In the genomic region with DNA sequence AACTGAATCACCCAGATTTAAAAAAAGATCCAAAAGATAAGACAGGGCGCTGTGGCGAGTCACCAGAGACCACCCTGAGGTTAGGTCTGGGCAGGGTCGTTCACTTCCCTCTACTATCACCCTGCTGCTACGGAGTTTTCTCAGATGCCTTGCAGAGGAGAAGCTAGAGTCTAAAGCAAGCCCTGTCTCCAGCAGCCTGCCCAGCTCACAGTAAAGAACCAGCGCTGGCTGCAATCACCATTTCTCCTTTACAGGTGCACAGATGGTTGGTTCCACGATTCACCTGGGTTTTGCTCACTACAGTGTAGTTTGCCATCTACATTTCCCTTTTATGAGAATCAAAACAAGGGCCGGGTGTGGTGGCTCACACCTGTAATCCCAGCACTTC, we compare ENCODE assay signal across 29 cellular contexts.
"Had no signal": no experiment of that assay in that cellular context is flagged by ENCODE, and none has a peak within 500 bp of the region (broad histone marks: within the 10 kb centered on the region; RNA-seq: fewer than 3 reads in every experiment).

No MANE protein-coding gene starts in this region.

- H3K4me1 Mint-ChIP-seq: mesothelial cell of epicardium, naive B cell had no signal

- H3K4me3 Mint-ChIP-seq: mesothelial cell of epicardium; naive B cell; natural killer cell treated with Interleukin-12 subunit alpha and Interleukin-12 subunit beta and Interleukin-15 and Interleukin-18, amount 100 ng/mL, for 72 hours; stimulated activated naive B cell treated with anti-CD40 and anti-IgM and Interleukin-4, amounts not matched to agents 10 μg/mL and 1 μg/mL and 100 μg/mL, for 72 hours; stimulated activated naive CD8-positive, alpha-beta T cell treated with anti-CD3 and anti-CD28 coated beads, Interleukin-15, Interleukin-2, amounts not matched to agents 100 ng/mL and 50 ng/mL, for 24 hours had no signal

- FAIRE-seq: colon, endothelial cell of umbilical vein, islet of Langerhans, pancreas, small intestine, urothelium cell line had no signal

- H3K36me3 Mint-ChIP-seq: mesothelial cell of epicardium; naive B cell; natural killer cell treated with Interleukin-12 subunit alpha and Interleukin-12 subunit beta and Interleukin-15 and Interleukin-18, amount 100 ng/mL, for 72 hours had no signal

- H3K36me3 ChIP-seq: esophagus squamous epithelium, heart right ventricle, left lung, pancreas, right lobe of liver, thoracic aorta, tibial nerve, upper lobe of left lung had no signal

- H3K4me1 ChIP-seq: esophagus squamous epithelium, heart right ventricle, left lung, right lobe of liver, tibial nerve, upper lobe of left lung had no signal

- DNase-seq: effector CD8-positive, alpha-beta T cell; esophagus squamous epithelium; foreskin melanocyte; glutamatergic neuron; heart right ventricle; hippocampal formation; left cardiac atrium; mesenchymal stem cell; mucosa of descending colon; naive B cell; occipital lobe; pancreas; retina; small intestine; stimulated activated CD4-positive, alpha-beta T cell treated with anti-CD3 and anti-CD28 coated beads, Interleukin-15, amount 100 ng/mL, for 24 hours; stimulated activated CD4-positive, alpha-beta T cell treated with anti-CD3 and anti-CD28 coated beads, Interleukin-2, amount 100 ng/mL, for 48 hours; stimulated activated naive B cell treated with anti-CD40 and anti-IgM and Interleukin-4, amounts not matched to agents 10 μg/mL and 1 μg/mL and 100 μg/mL, for 72 hours; upper lobe of left lung had no signal

- H3K27me3 ChIP-seq: right lobe of liver had no signal

- H3K9me3 ChIP-seq: esophagus squamous epithelium, heart right ventricle, left lung, mucosa of descending colon, pancreas, right lobe of liver, thoracic aorta, tibial nerve, upper lobe of left lung had no signal

- H3K9me3 Mint-ChIP-seq: mesothelial cell of epicardium; naive B cell; natural killer cell treated with Interleukin-12 subunit alpha and Interleukin-12 subunit beta and Interleukin-15 and Interleukin-18, amount 100 ng/mL, for 72 hours; stimulated activated naive B cell treated with anti-CD40 and anti-IgM and Interleukin-4, amounts not matched to agents 10 μg/mL and 1 μg/mL and 100 μg/mL, for 72 hours; stimulated activated naive CD8-positive, alpha-beta T cell treated with anti-CD3 and anti-CD28 coated beads, Interleukin-15, Interleukin-2, amounts not matched to agents 100 ng/mL and 50 ng/mL, for 24 hours had no signal

- H3K27ac ChIP-seq: esophagus squamous epithelium, heart right ventricle, left lung, pancreas, right lobe of liver, thoracic aorta, tibial nerve, upper lobe of left lung had no signal

- H3K27ac Mint-ChIP-seq: mesothelial cell of epicardium; naive B cell; natural killer cell treated with Interleukin-12 subunit alpha and Interleukin-12 subunit beta and Interleukin-15 and Interleukin-18, amount 100 ng/mL, for 72 hours; stimulated activated naive B cell treated with anti-CD40 and anti-IgM and Interleukin-4, amounts not matched to agents 10 μg/mL and 1 μg/mL and 100 μg/mL, for 72 hours; stimulated activated naive CD8-positive, alpha-beta T cell treated with anti-CD3 and anti-CD28 coated beads, Interleukin-15, Interleukin-2, amounts not matched to agents 100 ng/mL and 50 ng/mL, for 24 hours had no signal

- ATAC-seq: heart right ventricle; left cardiac atrium; left lung; mucosa of descending colon; natural killer cell treated with Interleukin-12 subunit alpha and Interleukin-12 subunit beta and Interleukin-15 and Interleukin-18, amount 100 ng/mL, for 72 hours; pancreas; stimulated activated naive B cell treated with anti-CD40 and anti-IgM and Interleukin-4, amounts not matched to agents 10 μg/mL and 1 μg/mL and 100 μg/mL, for 72 hours had no signal

- H3K4me3 ChIP-seq: esophagus squamous epithelium, heart right ventricle, left lung, mucosa of descending colon, pancreas, right lobe of liver, thoracic aorta, tibial nerve, upper lobe of left lung had no signal
